Comparison of ENCODE assay signal across 25 cellular contexts in the genomic region with DNA sequence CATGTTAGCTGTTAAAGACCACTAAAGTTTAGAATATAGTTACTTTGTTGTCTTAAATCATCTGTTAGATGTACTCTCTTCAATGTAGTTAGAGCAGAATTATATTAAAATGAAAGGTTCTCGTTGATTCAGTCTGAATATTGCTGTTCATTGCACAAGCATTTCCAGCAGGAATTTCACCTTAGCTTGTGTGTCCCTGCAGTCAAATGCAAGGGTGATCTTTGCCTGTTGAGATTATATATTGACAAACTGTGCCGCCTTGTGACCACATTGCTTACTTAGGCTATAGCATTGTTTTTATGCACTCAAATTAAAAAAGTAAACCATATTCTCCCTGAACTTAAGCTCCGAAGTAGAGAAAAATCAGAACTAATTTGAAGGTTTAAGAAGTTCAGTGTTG. TPM values are rescaled to one million over a fixed set of nuclear protein-coding genes. Genes with fewer than 3 reads are reported as not detected.
DNase-seq lines count a peak whose midpoint lies in the region; ATAC-seq, FAIRE-seq and TF ChIP-seq lines count a peak whose summit lies in the region.
"Had no signal": no experiment of that assay in that cellular context is flagged by ENCODE, and none has a peak within 500 bp of the region (broad histone marks: within the 10 kb centered on the region; RNA-seq: fewer than 3 reads in every experiment).

No MANE protein-coding gene starts in this region.

- H3K36me3 ChIP-seq in cardiac muscle cell (peaks cover 50% of the 10 kb centered on the region), astrocyte (ENCODE audit: insufficient read depth, low read length) (peaks cover 17% of the 10 kb centered on the region), liver (ENCODE audit: control insufficient read depth in 4 of 4, insufficient read depth in 3 of 4, low read depth in 1 of 4, low read length in 3 of 4) (peaks cover 8 to 30% (median 18%) of the 10 kb centered on the region in 4 donors)

- H3K27ac ChIP-seq in cardiac muscle cell (peak overlapping the region; percentile 48), astrocyte (ENCODE audit: low read depth, low read length) (no peak overlapping the region), liver (ENCODE audit: low read depth in 1 of 2, low read length in 2 of 2) (peak overlapping the region in 1 of 2 donors; percentile 0)
- H3K27ac ChIP-seq: BLaER1, neutrophil, upper lobe of right lung had no signal

- H3K36me3 Mint-ChIP-seq in astrocyte (ENCODE audit: low read depth, unreplicated experiment) = peaks cover 2% of the 10 kb centered on the region

- H3K27me3 Mint-ChIP-seq in astrocyte (ENCODE audit: low read depth, unreplicated experiment) = no peaks in the 10 kb centered on the region
- H3K27me3 Mint-ChIP-seq: activated CD4-positive, alpha-beta memory T cell treated with anti-CD3 and anti-CD28 coated beads for 36 hours had no signal

- DNase-seq in cardiac muscle cell (ENCODE audit: low read depth in 1 of 2, low spot score in 1 of 2) (no peak), left cardiac atrium (no peak), astrocyte (ENCODE audit: low read depth) (no peak), NCI-H2196 (lab: John Stamatoyannopoulos, UW; ENCODE audit: unreplicated experiment) (no peak), amygdala (lab: John Stamatoyannopoulos, UW) (no peak), T-helper 9 cell (no peak)
- DNase-seq: activated CD4-positive, alpha-beta memory T cell treated with anti-CD3 and anti-CD28 coated beads for 36 hours; activated CD4-positive, CD25-positive, alpha-beta regulatory T cell; activated effector memory CD4-positive, alpha-beta T cell treated with Interleukin-2 at 50 U/mL for 16 hours; Caco-2; cortex of kidney; DMS79; GF-D8; IMR-90; NCI-H1417; NCI-H2081 treated with DMSO at 0.1 percent for 48 hours; NCI-H446; PC-3; Right ventricle myocardium superior; T1000; upper lobe of right lung had no signal

- intact Hi-C loops in left cardiac atrium (cut with DNase I) = no loop called here

- H3K27ac Mint-ChIP-seq in astrocyte (ENCODE audit: unreplicated experiment) = no peak overlapping the region
- H3K27ac Mint-ChIP-seq: activated CD4-positive, alpha-beta memory T cell treated with anti-CD3 and anti-CD28 coated beads for 36 hours had no signal

- FAIRE-seq in astrocyte (lab: Jason Lieb, UNC) = no peak

- H3K4me3 Mint-ChIP-seq in astrocyte (ENCODE audit: unreplicated experiment) = peak overlapping the region; percentile 27
- H3K4me3 Mint-ChIP-seq: activated CD4-positive, alpha-beta memory T cell treated with anti-CD3 and anti-CD28 coated beads for 36 hours had no signal

- TF ChIP-seq RAD21 in liver (IDR thresholded peaks at IDR 0.05) = peak; percentile 47 to 61

- peaks cover 74% of the 10 kb centered on the region for H4K20me1 ChIP-seq in astrocyte (ENCODE audit: insufficient read depth, low read length)

- H3K4me1 ChIP-seq in cardiac muscle cell (ENCODE audit: low read depth) = no peaks in the 10 kb centered on the region
- H3K4me1 ChIP-seq in astrocyte (ENCODE audit: insufficient read depth, low read length) = peaks cover 23% of the 10 kb centered on the region
- peaks cover 0 to 21% (median 6%) of the 10 kb centered on the region in 4 donors for H3K4me1 ChIP-seq in liver (ENCODE audit: control insufficient read depth in 4 of 4, insufficient read depth in 4 of 4, low read length in 3 of 4)
- H3K4me1 ChIP-seq: BLaER1, Caco-2 had no signal

- H3K9me3 ChIP-seq in cardiac muscle cell (ENCODE audit: low read depth) (no peaks in the 10 kb centered on the region), astrocyte (ENCODE audit: insufficient read depth, low read depth, low read length) (no peaks in the 10 kb centered on the region), liver (ENCODE audit: control insufficient read depth in 4 of 4, low read length in 3 of 4) (no peaks in the 10 kb centered on the region)
- H3K9me3 ChIP-seq: BLaER1, Caco-2, neutrophil, upper lobe of right lung had no signal

- H3K27me3 ChIP-seq in cardiac muscle cell = no peaks in the 10 kb centered on the region
- H3K27me3 ChIP-seq in astrocyte (ENCODE audit: insufficient read depth, low read length) = no peaks in the 10 kb centered on the region
- H3K27me3 ChIP-seq in liver (ENCODE audit: control insufficient read depth in 4 of 4, insufficient read depth in 4 of 4, low read length in 3 of 4) = no peaks in the 10 kb centered on the region
- H3K27me3 ChIP-seq: BLaER1, neutrophil, upper lobe of right lung had no signal

- 46% methylated on average over 3 of the region's 3 CpGs for WGBS in liver

- peaks cover 100% of the 10 kb centered on the region for H3K79me2 ChIP-seq in astrocyte (ENCODE audit: insufficient read depth, low read length)

- no peaks in the 10 kb centered on the region for H3K9me3 Mint-ChIP-seq in astrocyte (ENCODE audit: unreplicated experiment)
- H3K9me3 Mint-ChIP-seq: activated CD4-positive, alpha-beta memory T cell treated with anti-CD3 and anti-CD28 coated beads for 36 hours had no signal

- ATAC-seq in left cardiac atrium (no peak), GM18517 (IDR thresholded peaks at IDR 0.05; ENCODE audit: unreplicated experiment) (no peak)
- ATAC-seq: PC-3, upper lobe of right lung had no signal

- peaks cover 20% of the 10 kb centered on the region for H3K4me1 Mint-ChIP-seq in astrocyte (ENCODE audit: low read depth, unreplicated experiment)

- H3K9ac ChIP-seq in astrocyte (ENCODE audit: low read length) (no peak overlapping the region), liver (ENCODE audit: low read depth in 1 of 2, low read length in 2 of 2) (no peak overlapping the region)
- H3K9ac ChIP-seq: BLaER1 had no signal

- H3K4me3 ChIP-seq in cardiac muscle cell (no peak overlapping the region), astrocyte (ENCODE audit: insufficient read depth, low read depth, low read length) (no peak overlapping the region), liver (ENCODE audit: low read depth in 1 of 3, low read length in 3 of 3) (no peak overlapping the region)
- H3K4me3 ChIP-seq: BLaER1, upper lobe of right lung had no signal

- no peak overlapping the region for H2AFZ ChIP-seq in astrocyte (ENCODE audit: low read depth, low read length)

- H3K4me2 ChIP-seq in astrocyte (ENCODE audit: low read length) = no peak overlapping the region
- H3K4me2 ChIP-seq: BLaER1 had no signal

- TF ChIP-seq CTCF in cardiac muscle cell (IDR thresholded peaks at IDR 0.05; ENCODE audit: low read depth, low read length) (no peak), astrocyte (IDR thresholded peaks at IDR 0.05; ENCODE audit: insufficient read depth, low read depth, low read length) (no peak), liver (IDR thresholded peaks at IDR 0.05; ENCODE audit: low read depth, low read length, missing input control) (no peak)

TF ChIP-seq in liver, 16 proteins besides CTCF, POLR2A, EP300 and RAD21:
- no peak for TF ChIP-seq FOXA2 (IDR thresholded peaks at IDR 0.05)
- TF ChIP-seq SP1 (IDR thresholded peaks at IDR 0.05) = peak; percentile 33
- TF ChIP-seq RXRA (IDR thresholded peaks at IDR 0.05) = peak; percentile 66 to 90
- peak; percentile 28 to 70 for TF ChIP-seq HNF4A (conservative IDR thresholded peaks at IDR 0.05)

RNA-seq across cellular contexts. Expression of a gene that starts 39.5 kb away (rescaled TPM):
- total RNA-seq in cardiac muscle cell = 297 and 328 TPM in 2 replicates
- 300 and 400 TPM in 2 replicates for polyA plus RNA-seq in cardiac muscle cell
- total RNA-seq in left cardiac atrium = 1,000 to 10,000 TPM; 2,696 to 3,455 TPM
- 262 TPM in 2 replicates for total RNA-seq in astrocyte
- 100 to 1,000 TPM in 1 of 2 donors, 10 to 100 TPM in 1; 60.8 to 198 TPM for total RNA-seq in liver
- polyA plus RNA-seq in liver = 10 to 100 TPM; 20.9 to 74.3 TPM
